ENCODE assay signal across 1 cellular context in the genomic region with DNA sequence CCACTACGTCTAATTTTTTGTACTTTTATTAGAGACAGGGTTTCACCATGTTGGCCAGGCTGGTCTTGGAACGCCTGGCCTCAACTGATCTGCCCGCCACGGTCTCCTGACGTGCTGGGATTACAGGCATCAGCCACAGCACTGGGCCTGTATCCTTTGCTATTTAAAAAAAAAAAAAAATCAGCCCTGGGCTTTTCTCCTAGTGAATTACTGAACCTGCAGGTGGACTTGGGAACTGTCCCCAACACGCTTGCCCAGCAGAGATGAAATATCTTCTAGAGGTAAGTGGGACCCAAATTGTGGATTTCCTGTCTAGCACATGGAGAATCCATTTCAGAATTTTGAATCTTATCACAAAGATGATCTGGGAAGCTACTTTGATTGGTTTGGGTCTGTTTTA.
TF ChIP-seq lines count a peak whose summit lies in the region.

No MANE protein-coding gene starts in this region.

TF ChIP-seq in HepG2, 621 proteins besides CTCF, POLR2A, EP300 and RAD21:
- TF ChIP-seq, protein P1, sequence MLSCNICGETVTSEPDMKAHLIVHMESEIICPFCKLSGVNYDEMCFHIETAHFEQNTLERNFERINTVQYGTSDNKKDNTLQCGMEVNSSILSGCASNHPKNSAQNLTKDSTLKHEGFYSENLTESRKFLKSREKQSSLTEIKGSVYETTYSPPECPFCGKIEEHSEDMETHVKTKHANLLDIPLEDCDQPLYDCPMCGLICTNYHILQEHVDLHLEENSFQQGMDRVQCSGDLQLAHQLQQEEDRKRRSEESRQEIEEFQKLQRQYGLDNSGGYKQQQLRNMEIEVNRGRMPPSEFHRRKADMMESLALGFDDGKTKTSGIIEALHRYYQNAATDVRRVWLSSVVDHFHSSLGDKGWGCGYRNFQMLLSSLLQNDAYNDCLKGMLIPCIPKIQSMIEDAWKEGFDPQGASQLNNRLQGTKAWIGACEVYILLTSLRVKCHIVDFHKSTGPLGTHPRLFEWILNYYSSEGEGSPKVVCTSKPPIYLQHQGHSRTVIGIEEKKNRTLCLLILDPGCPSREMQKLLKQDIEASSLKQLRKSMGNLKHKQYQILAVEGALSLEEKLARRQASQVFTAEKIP (CRISPR knock-in tag; IDR thresholded peaks at IDR 0.05; ENCODE audit: borderline replicate concordance), result no peak
- 0 out of 2 replicates have a peak, but pooled peaks have one; percentile 24 for TF ChIP-seq POLR2G (IDR thresholded peaks at IDR 0.05; ENCODE audit: low read depth, low read length)
